ENCODE assay signal across 15 cellular contexts in genomic region chr1:55244476-55245109, GRCh38. TPM values are rescaled to one million over a fixed set of nuclear protein-coding genes. Genes with fewer than 3 reads are reported as not detected.
DNase-seq lines count a peak whose midpoint lies in the region; ATAC-seq, FAIRE-seq and TF ChIP-seq lines count a peak whose summit lies in the region.
"Had no signal": no experiment of that assay in that cellular context is flagged by ENCODE, and none has a peak within 500 bp of the region (broad histone marks: within the 10 kb centered on the region; RNA-seq: fewer than 3 reads in every experiment).

No MANE protein-coding gene starts in this region.

- in situ Hi-C loops in K562 (cut with MboI) (no loop called here), G401 (cut with HindIII; ENCODE audit: low sequenced_read_pairs) (no loop called here), ACHN (cut with HindIII; ENCODE audit: low pct_ligation_motif_present, low pct_unique_long_range_greater_than_20kb, low sequenced_read_pairs) (no loop called here)

- no peak for FAIRE-seq in K562 (lab: Jason Lieb, UNC)
- FAIRE-seq: RCC 7860 had no signal

- H3K27me3 ChIP-seq in K562 (ENCODE audit: control insufficient read depth in 2 of 2, insufficient read depth in 2 of 2, low read length in 2 of 2) (no peaks in the 10 kb centered on the region), left lung (no peaks in the 10 kb centered on the region)
- H3K27me3 ChIP-seq: brain microvascular endothelial cell, esophagus squamous epithelium had no signal

- H3K4me1 ChIP-seq in K562 (replicated peaks in 1 of 2; ENCODE audit: control insufficient read depth in 2 of 2, insufficient read depth in 2 of 2, low read length in 2 of 2) (peaks cover 0 to 9% of the 10 kb centered on the region in 2 experiments; a peak in 3 of 5 replicates), left lung (peaks cover 0 to 12% of the 10 kb centered on the region in 2 donors)
- H3K4me1 ChIP-seq: esophagus squamous epithelium had no signal

- TF ChIP-seq RAD21 in K562 (CRISPR knock-in tag; conservative IDR thresholded peaks at IDR 0.05 in 1 of 2, IDR thresholded peaks at IDR 0.05 in 1 of 2) = no peak

- no peak overlapping the region; the same call in 1 of the 2 replicates for H3K4me2 ChIP-seq in K562 (ENCODE audit: insufficient read depth, low read length)

- intact Hi-C loops in K562 (cut with micrococcal nuclease) (no loop called here), left lung (cut with DNase I) (no loop called here)

- no peaks in the 10 kb centered on the region for H3K36me3 ChIP-seq in K562 (ENCODE audit: control insufficient read depth, insufficient read depth, low read length)
- no peaks in the 10 kb centered on the region for H3K36me3 ChIP-seq in left lung
- H3K36me3 ChIP-seq: brain microvascular endothelial cell, esophagus squamous epithelium, thoracic aorta, WERI-Rb-1 had no signal

- no peaks in the 10 kb centered on the region for H3K9me3 ChIP-seq in K562 (replicated peaks; ENCODE audit: control insufficient read depth, insufficient read depth, low read depth, low read length)
- H3K9me3 ChIP-seq in left lung = no peaks in the 10 kb centered on the region
- H3K9me3 ChIP-seq: esophagus squamous epithelium, thoracic aorta had no signal

- TF ChIP-seq POLR2A in K562 (conservative IDR thresholded peaks at IDR 0.05) = no peak

- TF ChIP-seq CTCF in K562 (IDR thresholded peaks at IDR 0.05 in 2 of 3, conservative IDR thresholded peaks at IDR 0.05 in 1 of 3; ENCODE audit: insufficient read depth in 2 of 3, low read depth in 1 of 3, low read length in 3 of 3) = no peak
- no peak for TF ChIP-seq CTCF in left lung (IDR thresholded peaks at IDR 0.05)

- H4K20me1 ChIP-seq in K562 (replicated peaks; ENCODE audit: control insufficient read depth, insufficient read depth, low read length) = no peaks in the 10 kb centered on the region

- no peaks in the 10 kb centered on the region for H3K9me1 ChIP-seq in K562 (ENCODE audit: control insufficient read depth, insufficient read depth, low read length)

- H3K9ac ChIP-seq in K562 (ENCODE audit: insufficient read depth in 1 of 2, low read depth in 2 of 2, low read length in 2 of 2) = no peak overlapping the region

- no peak for TF ChIP-seq EP300 in K562 (IDR thresholded peaks at IDR 0.05; ENCODE audit: low read length)

- H2AFZ ChIP-seq in K562 (ENCODE audit: low read depth, low read length) = peak overlapping the region; percentile 51

- no peak overlapping the region for H3K4me3 ChIP-seq in K562
- H3K4me3 ChIP-seq in left lung = no peak overlapping the region
- H3K4me3 ChIP-seq: esophagus squamous epithelium, thoracic aorta had no signal

- no peaks in the 10 kb centered on the region for H3K79me2 ChIP-seq in K562 (ENCODE audit: control insufficient read depth, insufficient read depth, low read length)

- CTCF ChIA-PET in K562 (lab: Yijun Ruan, JAX; ENCODE audit: low intra/inter-chr PET ratio) = interaction anchor here (0.6 kb wide), 1 partner anchor 508 kb away, joined by 3 read pairs; no protein-coding TSS in a partner anchor

- whole genome bisulfite sequencing in K562 (ENCODE audit: insufficient coverage, low coverage, missing lambda C conversion rate) = 10% methylated on average over 5 of the region's 6 CpGs

- BruUV-seq in K562 (replicated peaks; lab: Mats Ljungman, UMichigan) = no TSS peak

- DNase-seq in AG20443 (ENCODE audit: low spot score) (peak; percentile 52), LHCN-M2 (ENCODE audit: low read depth) (peak; percentile 15), K562 (ENCODE audit: extremely low read depth in 1 of 4, low spot score in 3 of 4) (no peak), left lung (no peak), cerebellar cortex (ENCODE audit: low spot score) (no peak), G401 (ENCODE audit: low spot score) (no peak), ACHN (no peak)
- DNase-seq: activated T-cell treated with anti-CD3 and anti-CD28 coated beads, Interleukin-2, amount 50 U/mL, for 1 hour; brain microvascular endothelial cell; esophagus squamous epithelium; NCI-H2081 treated with DMSO at 0.1 percent for 48 hours; WERI-Rb-1 had no signal

- H3K27ac ChIP-seq in K562 (ENCODE audit: extremely low read depth, low read depth, low read length) (no peak overlapping the region), left lung (peak overlapping the region in 1 of 2 donors; percentile 74)
- H3K27ac ChIP-seq: brain microvascular endothelial cell, esophagus squamous epithelium, thoracic aorta, WERI-Rb-1 had no signal

- ATAC-seq in K562 (peak; percentile 23; the same call in 2 of the 3 replicates), left lung (peak; percentile 83), GM21447 (IDR thresholded peaks at IDR 0.05; ENCODE audit: unreplicated experiment) (no peak)

- POLR2A ChIA-PET in K562 (lab: Yijun Ruan, JAX) = interaction anchor here (1.3 kb wide), 1 partner anchor 15 kb away, joined by 3 read pairs; no protein-coding TSS in a partner anchor

TF ChIP-seq in K562, 482 proteins besides CTCF, POLR2A, EP300 and RAD21 (continues in another document):
- TF ChIP-seq MEIS2 (IDR thresholded peaks at IDR 0.05; ENCODE audit: partially characterized antibody) (no peak), SMARCA4 (IDR thresholded peaks at IDR 0.05) (peak; percentile 15; the same call in 1 of the 2 replicates), FOXA3 (CRISPR knock-in tag; conservative IDR thresholded peaks at IDR 0.05 in 1 of 2, IDR thresholded peaks at IDR 0.05 in 1 of 2) (peak in 1 of 2 experiments; percentile 46; a peak in 1 of 4 replicates), ATF7 (IDR thresholded peaks at IDR 0.05) (0 out of 2 replicates have a peak, but pooled peaks have one; percentile 26), CEBPG (CRISPR knock-in tag; IDR thresholded peaks at IDR 0.05) (peak; percentile 88), CEBPG (tag; conservative IDR thresholded peaks at IDR 0.05 in 1 of 2, IDR thresholded peaks at IDR 0.05 in 1 of 2) (peak; percentile 90 to 96), NCOA6 (IDR thresholded peaks at IDR 0.05) (no peak), CTBP1 (IDR thresholded peaks at IDR 0.05; ENCODE audit: borderline replicate concordance) (no peak), ZNF384 (IDR thresholded peaks at IDR 0.05; ENCODE audit: low read depth, low read length) (peak; percentile 79), GABPA (tag; conservative IDR thresholded peaks at IDR 0.05; ENCODE audit: low read depth) (0 out of 2 replicates have a peak, but pooled peaks have one; percentile 29), IRF9 (tag; IDR thresholded peaks at IDR 0.05) (peak; percentile 27; the same call in 1 of the 2 replicates), PML (IDR thresholded peaks at IDR 0.05; ENCODE audit: low read length) (no peak), CEBPB (tag; IDR thresholded peaks at IDR 0.05) (peak; percentile 96), NRF1 (conservative IDR thresholded peaks at IDR 0.05 in 1 of 2, IDR thresholded peaks at IDR 0.05 in 1 of 2) (no peak)

RNA-seq across cellular contexts. Expression of gene USP24, which starts 29.4 kb away (rescaled TPM):
- total RNA-seq in LHCN-M2 (2014; rRNA removed) (21.4 and 23.7 TPM in 2 replicates), K562 (2014; rRNA removed) (33.9 and 36.8 TPM in 2 replicates), K562 (2014; rRNA removed; fragmentation: Illumina TruSeq; extraction: Trizol) (54.5 and 56.4 TPM in 2 replicates), K562 (2015; rRNA removed; fragmentation: Illumina TruSeq; extraction: Trizol) (57.6 and 62.6 TPM in 2 replicates), K562 (2021) (40.5 and 43.4 TPM in 2 replicates), left lung (10 to 100 TPM; 26.1 to 42.3 TPM)
- polyA plus RNA-seq in LHCN-M2 (2012) = 6.7 TPM
- 62.0 and 200 TPM in 2 replicates for total RNA-seq in K562 (2011; cell fraction: chromatin; rRNA removed; ENCODE audit: low replicate concordance)
- 24.7 and 42.9 TPM in 2 replicates for total RNA-seq in K562 (2011; cell fraction: nucleolus; rRNA removed)
- total RNA-seq in K562 (2011; cell fraction: nucleoplasm; rRNA removed) = 66.4 and 102 TPM in 2 replicates
- polyA plus RNA-seq in K562 (2011; rRNA removed) (22.0 and 31.3 TPM in 2 replicates), K562 (2014; fragmentation: Illumina TruSeq; extraction: Trizol) (38.2 and 43.5 TPM in 2 replicates), K562 (2014; fragmentation: Nextera tagmentation; extraction: Ambion mirVana) (10 to 100 TPM in 1 of 2 experiments, 1 to 10 TPM in 1; 7.7 to 14.1 TPM), K562 (2014; rRNA removed) (25.7 and 32.9 TPM in 2 replicates)
- polyA plus RNA-seq in K562 (2011; cell fraction: cytosol; rRNA removed) = 14.2 and 17.7 TPM in 2 replicates
- polyA plus RNA-seq in K562 (2011; cell fraction: nucleus; rRNA removed) = 47.1 and 49.3 TPM in 2 replicates
- polyA plus RNA-seq in K562 (2012) = 23.4 and 27.9 TPM in 2 replicates
- 109 and 122 TPM in 2 replicates for polyA minus RNA-seq in K562 (2011; rRNA and poly(A)+ RNA removed)
- 32.7 and 45.0 TPM in 2 replicates for polyA minus RNA-seq in K562 (2011; cell fraction: cytosol; rRNA and poly(A)+ RNA removed)
- 65.6 and 111 TPM in 2 replicates for polyA minus RNA-seq in K562 (2011; cell fraction: nucleus; rRNA and poly(A)+ RNA removed)
- 14.3 and 20.8 TPM in 2 replicates for total RNA-seq in G401 (2014; rRNA removed; shearing (Covaris generic))

Comparison
In these comparisons a context has a peak if more than half of its experiments do, and no peak if none do; other contexts are left out.
1. DNase-seq: peak in AG20443 (single experiment) and LHCN-M2 (single experiment); none in K562 (0 of 4), left lung (0 of 2), cerebellar cortex (single experiment), G401 (single experiment) and ACHN (single experiment).